ENCODE assay signal across 23 cellular contexts in genomic region chr4:8104491-8105302, GRCh38.
"Had no signal": no experiment of that assay in that cellular context is flagged by ENCODE, and none has a peak within 500 bp of the region (broad histone marks: within the 10 kb centered on the region; RNA-seq: fewer than 3 reads in every experiment).

No MANE protein-coding gene starts in this region.

- DNase-seq: activated CD4-positive, alpha-beta T cell treated with anti-CD3 and anti-CD28 coated beads for 48 hours; activated CD4-positive, alpha-beta T cell treated with anti-CD3 and anti-CD28 coated beads, Interleukin-2, amount 50 U/mL, for 4 hours; activated CD4-positive, CD25-positive, alpha-beta regulatory T cell treated with anti-CD3 and anti-CD28 coated beads, Interleukin-2, amount 50 U/mL, for 72 hours; activated CD8-positive, alpha-beta memory T cell treated with anti-CD3 and anti-CD28 coated beads, Interleukin-2, amount 50 U/mL, for 48 hours; activated CD8-positive, alpha-beta T cell treated with anti-CD3 and anti-CD28 coated beads, Interleukin-2, amount 10 ng/mL, durations not matched to agents 7 days and 5 days; activated effector memory CD4-positive, alpha-beta T cell treated with Interleukin-2 at 50 U/mL for 16 hours; activated naive CD4-positive, alpha-beta T cell; activated T-cell treated with anti-CD3 and anti-CD28 coated beads, Interleukin-2, amount 50 U/mL, for 1 hour; aorta; Karpas-422; MM.1S; NCI-H1105 treated with DMSO at 0.1 percent for 48 hours; NCI-H1436 treated with DMSO at 0.1 percent for 48 hours; NCI-H187; NCI-H510A treated with DMSO at 0.1 percent for 48 hours; PC-3; T-cell; T-helper 2 cell; T1000; WERI-Rb-1 had no signal

- FAIRE-seq: bronchial epithelial cell, TTC549 had no signal

- H3K4me3 ChIP-seq: SK-N-MC had no signal

- ATAC-seq: activated CD8-positive, alpha-beta T cell treated with anti-CD3 and anti-CD28 coated beads, Interleukin-2, amount 10 ng/mL, durations not matched to agents 7 days and 5 days; PC-3; T-cell had no signal

- H3K36me3 ChIP-seq: WERI-Rb-1 had no signal

- H3K27ac ChIP-seq: SK-N-MC, WERI-Rb-1 had no signal
